In genomic region chr12:90828621-90829020, GRCh38 we compare ENCODE assay signal across 17 cellular contexts.
DNase-seq lines count a peak whose midpoint lies in the region; ATAC-seq and TF ChIP-seq lines count a peak whose summit lies in the region.
"Had no signal": no experiment of that assay in that cellular context is flagged by ENCODE, and none has a peak within 500 bp of the region (broad histone marks: within the 10 kb centered on the region; RNA-seq: fewer than 3 reads in every experiment).

No MANE protein-coding gene starts in this region.

- ATAC-seq in GM21723 (IDR thresholded peaks at IDR 0.05; ENCODE audit: unreplicated experiment): no peak
- ATAC-seq: HCT116 had no signal

- no peaks in the 10 kb centered on the region for H3K9me3 ChIP-seq in colonic mucosa

- no peak overlapping the region for H3K4me3 ChIP-seq in colonic mucosa
- H3K4me3 ChIP-seq: GM23248 had no signal

- no peaks in the 10 kb centered on the region for H3K27me3 ChIP-seq in colonic mucosa

- H3K4me1 ChIP-seq in colonic mucosa: no peaks in the 10 kb centered on the region

- H3K27ac ChIP-seq in 22Rv1: peak overlapping the region; percentile 83
- H3K27ac ChIP-seq in colonic mucosa: peak overlapping the region; percentile 24
- H3K27ac ChIP-seq: GM23248, HL-60 had no signal

- no peaks in the 10 kb centered on the region for H3K36me3 ChIP-seq in colonic mucosa

- DNase-seq in NCI-H2081 (lab: John Stamatoyannopoulos, UW) (peak; percentile 20 to 59), NCI-H2081 treated with DMSO at 0.1 percent for 48 hours (lab: John Stamatoyannopoulos, UW) (no peak), DMS53 treated with DMSO at 0.1 percent for 48 hours (lab: John Stamatoyannopoulos, UW; ENCODE audit: unreplicated experiment) (peak; percentile 71), colonic mucosa (peak; percentile 26), AG08395 (ENCODE audit: low spot score) (no peak), NCI-H2171 (lab: John Stamatoyannopoulos, UW) (no peak)
- DNase-seq: ACHN; C1 segment of cervical spinal cord; Calu3; CD4-positive, alpha-beta T cell; DMS 273 treated with DMSO at 0.1 percent for 48 hours; GF-D8; GM23248 had no signal

- intact Hi-C loops in colonic mucosa (cut with DNase I): no loop called here

- TF ChIP-seq CTCF in 22Rv1 (IDR thresholded peaks at IDR 0.05) (no peak), colonic mucosa (IDR thresholded peaks at IDR 0.05) (no peak)

- no peak overlapping the region for H3K9ac ChIP-seq in colonic mucosa (ENCODE audit: low read depth in 2 of 2, low read length in 2 of 2)
- H3K9ac ChIP-seq: GM23248 had no signal

Comparison
In these comparisons a context has a peak if more than half of its experiments do, and no peak if none do; other contexts are left out.
1. DNase-seq: peak in NCI-H2081 (2 of 2), DMS53 treated with DMSO at 0.1 percent for 48 hours (single experiment) and colonic mucosa (single experiment); none in NCI-H2081 treated with DMSO at 0.1 percent for 48 hours (single experiment), AG08395 (single experiment) and NCI-H2171 (single experiment).